In genomic region chr21:15520811-15521643, GRCh38 we compare ENCODE assay signal across 8 cellular contexts.
A peak's percentile ranks its signal among the peaks of the same experiment; 100 is the strongest.
DNase-seq lines count a peak whose midpoint lies in the region; ATAC-seq and TF ChIP-seq lines count a peak whose summit lies in the region.

No MANE protein-coding gene starts in this region.

- no peaks in the 10 kb centered on the region for H3K27me3 ChIP-seq in right lobe of liver

- H3K4me3 ChIP-seq in AG10803 (ENCODE audit: low read length) (no peak overlapping the region), HFF-Myc (replicated peaks; ENCODE audit: low read depth, low read length) (no peak overlapping the region), astrocyte of the spinal cord (ENCODE audit: low read depth, low read length) (no peak overlapping the region), right lobe of liver (no peak overlapping the region)

- H3K27ac ChIP-seq in right lobe of liver, result no peak overlapping the region

- ATAC-seq in right lobe of liver (peak in 3 of 4 donors; percentile 30 to 43 (median 37)), HG02610 (IDR thresholded peaks at IDR 0.05; ENCODE audit: unreplicated experiment) (no peak)

- intact Hi-C loops in right lobe of liver (cut with DNase I), result no loop called here

- in situ Hi-C loops in astrocyte of the spinal cord (cut with HindIII; ENCODE audit: low sequenced_read_pairs), result no loop called here

- H3K36me3 ChIP-seq in right lobe of liver, result no peaks in the 10 kb centered on the region

- TF ChIP-seq CTCF in AG10803 (conservative IDR thresholded peaks at IDR 0.05; ENCODE audit: low read length) (peak; percentile 49), HFF-Myc (IDR thresholded peaks at IDR 0.05; ENCODE audit: low read depth, low read length, missing control alignments) (peak; percentile 52), astrocyte of the spinal cord (IDR thresholded peaks at IDR 0.05; ENCODE audit: low read depth, low read length) (peak; percentile 23), right lobe of liver (IDR thresholded peaks at IDR 0.05) (peak in 3 of 4 donors; percentile 21 to 34 (median 25))

- no peaks in the 10 kb centered on the region for H3K9me3 ChIP-seq in right lobe of liver

- TF ChIP-seq POLR2A in right lobe of liver (IDR thresholded peaks at IDR 0.05), result no peak

- DNase-seq in AG10803 (ENCODE audit: low read depth) (no peak), HFF-Myc (ENCODE audit: extremely low read depth, low read depth) (no peak), astrocyte of the spinal cord (ENCODE audit: low read depth, low spot score) (no peak), right lobe of liver (no peak), NCI-H2029 (lab: John Stamatoyannopoulos, UW) (no peak), NCI-H2196 treated with DMSO at 0.1 percent for 48 hours (lab: John Stamatoyannopoulos, UW; ENCODE audit: unreplicated experiment) (no peak)
- no peak for DNase-seq in stimulated activated CD4-positive, alpha-beta T cell treated with anti-CD3 and anti-CD28 coated beads, Interleukin-15, amount 100 ng/mL, for 24 hours

- WGBS in right lobe of liver (ENCODE audit: insufficient coverage, low coverage, low lambda C conversion rate, missing lambda C conversion rate), result 71% methylated on average over 2 of the region's 4 CpGs

- H3K4me1 ChIP-seq in right lobe of liver, result no peaks in the 10 kb centered on the region
